In genomic region chr6:166584046-166584679, GRCh38 we compare ENCODE assay signal across 1 cellular context.
TF ChIP-seq lines count a peak whose summit lies in the region.

No MANE protein-coding gene starts in this region.

TF ChIP-seq in HepG2, 621 proteins besides CTCF, POLR2A, EP300 and RAD21:
- 0 out of 2 replicates have a peak, but pooled peaks have one; percentile 30 for TF ChIP-seq CREB1 (IDR thresholded peaks at IDR 0.05)
- no peak for TF ChIP-seq CREB1 (CRISPR knock-in tag; IDR thresholded peaks at IDR 0.05)
- no peak for TF ChIP-seq ARHGAP35 (CRISPR knock-in tag; IDR thresholded peaks at IDR 0.05; ENCODE audit: borderline replicate concordance)
